In genomic region chr12:129886541-129886940, GRCh38 we compare ENCODE assay signal across 32 cellular contexts. TPM values are rescaled to one million over a fixed set of nuclear protein-coding genes. Genes with fewer than 3 reads are reported as not detected.
"Had no signal": no experiment of that assay in that cellular context is flagged by ENCODE, and none has a peak within 500 bp of the region (broad histone marks: within the 10 kb centered on the region; RNA-seq: fewer than 3 reads in every experiment).

No MANE protein-coding gene starts in this region.

- H3K4me3 ChIP-seq: PC-9 had no signal

- H3K36me3 Mint-ChIP-seq: activated CD4-positive, alpha-beta memory T cell treated with anti-CD3 and anti-CD28 coated beads for 36 hours; activated naive CD4-positive, alpha-beta T cell treated with anti-CD3 and anti-CD28 coated beads, Interleukin-2, amount 10 ng/mL, durations not matched to agents 7 days and 5 days; activated naive CD8-positive, alpha-beta T cell had no signal

- DNase-seq: activated B cell treated with CpG ODN at 0.5 μM for 24 hours; activated CD4-positive, alpha-beta memory T cell treated with anti-CD3 and anti-CD28 coated beads for 36 hours; activated CD4-positive, alpha-beta T cell treated with anti-CD3 and anti-CD28 coated beads for 4 hours; activated CD4-positive, alpha-beta T cell treated with anti-CD3 and anti-CD28 coated beads, Interleukin-2, amount 50 U/mL, for 1 hour; activated CD4-positive, CD25-positive, alpha-beta regulatory T cell treated with anti-CD3 and anti-CD28 coated beads, Interleukin-2, amount 50 U/mL, for 72 hours; activated CD8-positive, alpha-beta memory T cell treated with anti-CD3 and anti-CD28 coated beads, Interleukin-2, amount 50 U/mL, for 48 hours; activated effector memory CD4-positive, alpha-beta T cell treated with Interleukin-2 at 50 U/mL for 16 hours; activated naive CD4-positive, alpha-beta T cell treated with anti-CD3 and anti-CD28 coated beads, Interleukin-2, amount 10 ng/mL, durations not matched to agents 7 days and 5 days; activated naive CD8-positive, alpha-beta T cell treated with anti-CD3 and anti-CD28 coated beads, Interleukin-2, amount 50 U/mL, for 24 hours; activated T-cell treated with anti-CD3 and anti-CD28 coated beads, Interleukin-2, amount 50 U/mL, for 48 hours; central memory CD4-positive, alpha-beta T cell; NCI-H1417 treated with DMSO at 0.1 percent for 48 hours; NCI-H1694 treated with DMSO at 0.1 percent for 48 hours; NCI-H2171 treated with DMSO at 0.1 percent for 48 hours; NCI-H226; NCI-H446 treated with DMSO at 0.1 percent for 48 hours; NCI-H82; NK-92 treated with Interleukin-12 subunit alpha and Interleukin-12 subunit beta, amount 100 ng/mL, for 24 hours; PC-9; SIG-M5; SW 1271; T-helper 1 cell; T-helper 2 cell; T-helper 9 cell had no signal

- H3K9me3 Mint-ChIP-seq: activated B cell treated with CpG ODN at 0.5 μM for 24 hours; activated naive CD4-positive, alpha-beta T cell treated with anti-CD3 and anti-CD28 coated beads, Interleukin-2, amount 10 ng/mL, durations not matched to agents 7 days and 5 days had no signal

- H3K27ac ChIP-seq: brain microvascular endothelial cell, KMS-11, PC-9, RWPE1, VCaP had no signal

- H3K4me1 Mint-ChIP-seq: activated B cell treated with CpG ODN at 0.5 μM for 24 hours; activated naive CD4-positive, alpha-beta T cell treated with anti-CD3 and anti-CD28 coated beads, Interleukin-2, amount 10 ng/mL, durations not matched to agents 7 days and 5 days; activated naive CD8-positive, alpha-beta T cell treated with anti-CD3 and anti-CD28 coated beads, Interleukin-2, amount 50 U/mL, for 24 hours had no signal

- H3K4me2 ChIP-seq: KMS-11, PC-9 had no signal

- H3K27me3 Mint-ChIP-seq: activated B cell treated with CpG ODN at 0.5 μM for 24 hours; activated CD4-positive, alpha-beta memory T cell treated with anti-CD3 and anti-CD28 coated beads for 36 hours; activated naive CD4-positive, alpha-beta T cell treated with anti-CD3 and anti-CD28 coated beads, Interleukin-2, amount 10 ng/mL, durations not matched to agents 7 days and 5 days; activated naive CD8-positive, alpha-beta T cell treated with anti-CD3 and anti-CD28 coated beads, Interleukin-2, amount 50 U/mL, for 24 hours had no signal

- H3K27ac Mint-ChIP-seq: activated B cell treated with CpG ODN at 0.5 μM for 24 hours; activated CD4-positive, alpha-beta memory T cell treated with anti-CD3 and anti-CD28 coated beads for 36 hours; activated naive CD4-positive, alpha-beta T cell treated with anti-CD3 and anti-CD28 coated beads, Interleukin-2, amount 10 ng/mL, durations not matched to agents 7 days and 5 days; activated naive CD8-positive, alpha-beta T cell; activated naive CD8-positive, alpha-beta T cell treated with anti-CD3 and anti-CD28 coated beads, Interleukin-2, amount 50 U/mL, for 24 hours had no signal

- H3K4me3 Mint-ChIP-seq: activated B cell treated with CpG ODN at 0.5 μM for 24 hours; activated CD4-positive, alpha-beta memory T cell treated with anti-CD3 and anti-CD28 coated beads for 36 hours; activated naive CD4-positive, alpha-beta T cell treated with anti-CD3 and anti-CD28 coated beads, Interleukin-2, amount 10 ng/mL, durations not matched to agents 7 days and 5 days; activated naive CD8-positive, alpha-beta T cell; activated naive CD8-positive, alpha-beta T cell treated with anti-CD3 and anti-CD28 coated beads, Interleukin-2, amount 50 U/mL, for 24 hours had no signal

- H3K27me3 ChIP-seq: brain microvascular endothelial cell had no signal

- H3K9ac ChIP-seq: KMS-11 had no signal

- FAIRE-seq: RCC 7860 had no signal

- H2AFZ ChIP-seq: PC-9 had no signal

- H3K36me3 ChIP-seq: brain microvascular endothelial cell had no signal

RNA-seq across cellular contexts. Expression of gene TMEM132D, which starts 17.3 kb away (rescaled TPM):
- total RNA-seq: activated B cell treated with CpG ODN at 0.5 μM for 24 hours; activated CD4-positive, alpha-beta memory T cell treated with anti-CD3 and anti-CD28 coated beads for 36 hours; OCI-LY7; PC-9; Right ventricle myocardium inferior had no signal
